Comparison of ENCODE assay signal across 23 cellular contexts in genomic region chr12:28811457-28811856, GRCh38.
A peak's percentile ranks its signal among the peaks of the same experiment; 100 is the strongest.
DNase-seq lines count a peak whose midpoint lies in the region; ATAC-seq and TF ChIP-seq lines count a peak whose summit lies in the region.
"Had no signal": no experiment of that assay in that cellular context is flagged by ENCODE, and none has a peak within 500 bp of the region (broad histone marks: within the 10 kb centered on the region; RNA-seq: fewer than 3 reads in every experiment).

No MANE protein-coding gene starts in this region.

- H3K9me2 ChIP-seq in SK-N-SH: no peaks in the 10 kb centered on the region

- H3K4me2 ChIP-seq in SK-N-SH: no peak overlapping the region
- H3K4me2 ChIP-seq: A549, BLaER1 had no signal

- WGBS in SK-N-SH (ENCODE audit: low lambda C conversion rate): 30% methylated on average over 5 of the region's 5 CpGs
- WGBS in heart left ventricle, 4 donors: 86 to 94% (median 91%) methylated on average over 5 of the region's 5 CpGs

- H3K79me2 ChIP-seq in SK-N-SH (ENCODE audit: insufficient read depth): no peaks in the 10 kb centered on the region

- no peaks in the 10 kb centered on the region for H4K20me1 ChIP-seq in SK-N-SH (ENCODE audit: insufficient read depth)
- H4K20me1 ChIP-seq: BLaER1 had no signal

- H3K36me3 ChIP-seq in BE2C (no peaks in the 10 kb centered on the region), SK-N-SH (replicated peaks in 1 of 2; ENCODE audit: control insufficient read depth in 1 of 2, insufficient read depth in 2 of 2, low read length in 1 of 2) (no peaks in the 10 kb centered on the region), heart left ventricle (no peaks in the 10 kb centered on the region)
- H3K36me3 ChIP-seq: BLaER1 had no signal

- intact Hi-C loops in heart left ventricle (cut with DNase I): no loop called here

- TF ChIP-seq CTCF in BE2C (IDR thresholded peaks at IDR 0.05; ENCODE audit: low read depth, low read length) (peak; percentile 14; the same call in 1 of the 2 replicates), SK-N-SH (IDR thresholded peaks at IDR 0.05) (no peak), heart left ventricle (IDR thresholded peaks at IDR 0.05) (no peak)

- H3K27ac ChIP-seq in SK-N-SH (ENCODE audit: low read depth in 2 of 2, low read length in 1 of 2): peak overlapping the region in 1 of 2 experiments; percentile 89; a peak in 2 of 4 replicates
- H3K27ac ChIP-seq in heart left ventricle: no peak overlapping the region
- H3K27ac ChIP-seq: 22Rv1, A549, BLaER1 had no signal

- H3F3A ChIP-seq in SK-N-SH (replicated peaks; ENCODE audit: insufficient read depth): no peaks in the 10 kb centered on the region

- H3K9ac ChIP-seq in SK-N-SH: no peak overlapping the region
- H3K9ac ChIP-seq: BLaER1 had no signal

- H3K9me3 ChIP-seq in BE2C (no peaks in the 10 kb centered on the region), SK-N-SH (no peaks in the 10 kb centered on the region), heart left ventricle (no peaks in the 10 kb centered on the region)
- H3K9me3 ChIP-seq: A549, BLaER1 had no signal

- POLR2A ChIA-PET in SK-N-SH (lab: Yijun Ruan, JAX): no interaction called here

- no peak overlapping the region for H2AFZ ChIP-seq in SK-N-SH (ENCODE audit: low read depth)

- H3K4me1 ChIP-seq in BE2C (peaks cover 13% of the 10 kb centered on the region; the same call in 1 of the 2 replicates), SK-N-SH (ENCODE audit: control insufficient read depth in 1 of 2, insufficient read depth in 2 of 2, low read depth in 1 of 2, low read length in 1 of 2) (peaks cover 0 to 14% of the 10 kb centered on the region in 2 experiments; a peak in 2 of 4 replicates), heart left ventricle (no peaks in the 10 kb centered on the region)
- H3K4me1 ChIP-seq: A549, BLaER1 had no signal

- TF ChIP-seq POLR2A in heart left ventricle (IDR thresholded peaks at IDR 0.05): no peak

- H3K27me3 ChIP-seq in BE2C: no peaks in the 10 kb centered on the region
- H3K27me3 ChIP-seq in SK-N-SH (ENCODE audit: insufficient read depth): no peaks in the 10 kb centered on the region
- no peaks in the 10 kb centered on the region for H3K27me3 ChIP-seq in heart left ventricle
- H3K27me3 ChIP-seq: BLaER1 had no signal

- H3K4me3 ChIP-seq in BE2C (ENCODE audit: low read depth, low read length): no peak overlapping the region
- no peak overlapping the region for H3K4me3 ChIP-seq in SK-N-SH (ENCODE audit: low read depth in 2 of 2, low read length in 1 of 2)
- no peak overlapping the region for H3K4me3 ChIP-seq in heart left ventricle
- H3K4me3 ChIP-seq: A549, BLaER1, GM12878 had no signal

- peak; percentile 54 for TF ChIP-seq RAD21 in SK-N-SH (IDR thresholded peaks at IDR 0.05; ENCODE audit: low read length)

- peak; percentile 70 for DNase-seq in BE2C
- peak; percentile 69 for DNase-seq in SK-N-SH
- peak; percentile 7 for DNase-seq in left kidney (ENCODE audit: low read depth, low spot score)
- DNase-seq in heart left ventricle: no peak
- no peak for DNase-seq in RKO (ENCODE audit: low spot score)
- no peak for DNase-seq in T-helper 2 cell
- DNase-seq: AML-193; C1 segment of cervical spinal cord; CD4-positive, alpha-beta memory T cell; CD4-positive, CD25-positive, alpha-beta regulatory T cell; CD8-positive, alpha-beta memory T cell; COR-L47; DMS 273 treated with DMSO at 0.1 percent for 48 hours; DMS153; DMS53; DMS79; DND-41; EL; GDM1 had no signal

- ATAC-seq in heart left ventricle: no peak
- ATAC-seq: A549, GM12878 had no signal

- CTCF ChIA-PET in SK-N-SH (lab: Yijun Ruan, JAX): interaction anchor here (3.3 kb wide), 1 partner anchor 12 kb away, joined by 9 read pairs; no protein-coding TSS in a partner anchor

- peak in 1 of 2 experiments; percentile 85; a peak in 2 of 4 replicates for TF ChIP-seq EP300 in SK-N-SH (IDR thresholded peaks at IDR 0.05; ENCODE audit: borderline replicate concordance in 1 of 2, low read depth in 1 of 2, low read length in 1 of 2)

TF ChIP-seq in SK-N-SH, 30 proteins besides CTCF, POLR2A, EP300 and RAD21 (continues in another document):
- TF ChIP-seq TCF12 (IDR thresholded peaks at IDR 0.05) (0 out of 2 replicates have a peak, but pooled peaks have one; percentile 20), MEF2A (IDR thresholded peaks at IDR 0.05; ENCODE audit: borderline replicate concordance, low read depth) (no peak), GABPA (IDR thresholded peaks at IDR 0.05; ENCODE audit: low read depth) (no peak), MAX (IDR thresholded peaks at IDR 0.05; ENCODE audit: low read depth) (no peak), TAF1 (IDR thresholded peaks at IDR 0.05; ENCODE audit: borderline replicate concordance, low read depth, low read length) (no peak), POLR2AphosphoS5 (IDR thresholded peaks at IDR 0.05; ENCODE audit: low read depth, low read length) (no peak), USF2 (IDR thresholded peaks at IDR 0.05; ENCODE audit: borderline replicate concordance, low read depth, low read length) (no peak), FOXJ3 (CRISPR knock-in tag; IDR thresholded peaks at IDR 0.05) (peak; percentile 69; the same call in 1 of the 2 replicates), RXRA (IDR thresholded peaks at IDR 0.05; ENCODE audit: borderline replicate concordance, low read depth) (no peak), EZH2phosphoT487 (IDR thresholded peaks at IDR 0.05; ENCODE audit: borderline replicate concordance, low read depth) (no peak), SIN3A (IDR thresholded peaks at IDR 0.05; ENCODE audit: borderline replicate concordance, low read depth, low read length) (no peak), MXI1 (IDR thresholded peaks at IDR 0.05; ENCODE audit: low read depth, low read length) (peak; percentile 58; the same call in 1 of the 2 replicates), NRF1 (IDR thresholded peaks at IDR 0.05; ENCODE audit: low read depth, low read length) (no peak), FOSL2 (IDR thresholded peaks at IDR 0.05; ENCODE audit: borderline replicate concordance, low read depth) (no peak), NFIC (IDR thresholded peaks at IDR 0.05; ENCODE audit: borderline replicate concordance) (no peak), IRF3 (IDR thresholded peaks at IDR 0.05; ENCODE audit: low read depth, low read length) (no peak), JUND (IDR thresholded peaks at IDR 0.05) (no peak), USF1 (IDR thresholded peaks at IDR 0.05; ENCODE audit: borderline replicate concordance, low read depth) (no peak), TEAD4 (IDR thresholded peaks at IDR 0.05; ENCODE audit: borderline replicate concordance, insufficient read depth) (no peak), RFX5 (IDR thresholded peaks at IDR 0.05; ENCODE audit: low read length) (no peak), YY1 (IDR thresholded peaks at IDR 0.05; ENCODE audit: low read depth) (no peak), RCOR1 (IDR thresholded peaks at IDR 0.05; ENCODE audit: low read length) (peak; percentile 73)

Comparison
In these comparisons a context has a peak if more than half of its experiments do, and no peak if none do; other contexts are left out.
1. DNase-seq: peak in BE2C (single experiment), SK-N-SH (single experiment) and left kidney (single experiment); none in heart left ventricle (0 of 5), RKO (single experiment) and T-helper 2 cell (0 of 5).